Comparison of ENCODE assay signal across 26 cellular contexts in the genomic region with DNA sequence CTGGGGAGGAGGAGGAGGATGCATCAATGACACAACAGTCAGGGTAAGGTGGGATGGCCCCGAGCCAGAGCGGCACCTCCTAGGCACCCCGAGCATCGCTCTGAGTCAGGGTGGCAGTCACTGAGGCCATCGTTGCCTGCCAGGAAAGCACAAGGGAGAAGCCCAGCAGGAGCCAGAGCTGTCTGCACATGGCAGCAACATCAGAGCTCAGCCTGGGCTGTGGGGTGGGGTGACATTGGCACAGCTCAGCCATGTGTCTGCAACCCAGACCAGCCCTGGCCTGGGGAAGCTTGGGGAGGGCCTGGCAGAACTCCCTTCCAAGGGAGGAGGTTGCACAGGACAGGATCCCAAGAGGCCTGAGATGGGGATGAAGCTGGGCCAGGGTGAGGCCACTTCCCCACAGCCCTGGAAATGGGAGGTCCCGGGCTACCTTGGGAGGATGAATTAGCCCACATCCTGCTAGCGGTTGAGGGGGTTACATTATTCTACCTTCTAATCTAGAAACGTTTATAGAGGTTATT.
"Had no signal": no experiment of that assay in that cellular context is flagged by ENCODE, and none has a peak within 500 bp of the region (broad histone marks: within the 10 kb centered on the region; RNA-seq: fewer than 3 reads in every experiment).

No MANE protein-coding gene starts in this region.

- H3K4me1 ChIP-seq: ascending aorta, esophagus squamous epithelium, gastroesophageal sphincter, neural progenitor cell, thyroid gland had no signal

- H3K9me3 Mint-ChIP-seq: activated naive CD4-positive, alpha-beta T cell treated with anti-CD3 and anti-CD28 coated beads, Interleukin-2, amount 50 U/mL, for 72 hours; activated T-cell treated with anti-CD3 and anti-CD28 coated beads, Interleukin-2, amount 50 U/mL, for 24 hours; activated T-helper 17 cell treated with anti-CD3 and anti-CD28 coated beads, Interleukin-2, amount 50 U/mL, for 72 hours; memory B cell; T-helper 1 cell treated with Interleukin-12 subunit alpha and Interleukin-12 subunit beta and Interleukin-4 antibody, amounts not matched to agents 30 μg/mL and 1 μg/mL, for 36 hours had no signal

- H3K27ac Mint-ChIP-seq: activated CD4-positive, alpha-beta T cell treated with anti-CD3 and anti-CD28 coated beads for 36 hours; activated T-cell treated with anti-CD3 and anti-CD28 coated beads, Interleukin-2, amount 50 U/mL, for 24 hours; activated T-helper 17 cell treated with anti-CD3 and anti-CD28 coated beads, Interleukin-2, amount 50 U/mL, for 72 hours; effector memory CD8-positive, alpha-beta T cell; memory B cell; neural progenitor cell; progenitor cell of endocrine pancreas; T-helper 1 cell treated with Interleukin-12 subunit alpha and Interleukin-12 subunit beta and Interleukin-4 antibody, amounts not matched to agents 30 μg/mL and 1 μg/mL, for 36 hours; WTC11 had no signal

- H3K4me3 Mint-ChIP-seq: activated CD4-positive, alpha-beta T cell treated with anti-CD3 and anti-CD28 coated beads for 36 hours; activated T-cell treated with anti-CD3 and anti-CD28 coated beads, Interleukin-2, amount 50 U/mL, for 24 hours; activated T-helper 17 cell treated with anti-CD3 and anti-CD28 coated beads, Interleukin-2, amount 50 U/mL, for 72 hours; effector memory CD8-positive, alpha-beta T cell; memory B cell; neural progenitor cell; T-helper 1 cell treated with Interleukin-12 subunit alpha and Interleukin-12 subunit beta and Interleukin-4 antibody, amounts not matched to agents 30 μg/mL and 1 μg/mL, for 36 hours; WTC11 had no signal

- ATAC-seq: activated CD4-positive, alpha-beta T cell treated with anti-CD3 and anti-CD28 coated beads for 36 hours; activated naive CD4-positive, alpha-beta T cell treated with anti-CD3 and anti-CD28 coated beads, Interleukin-2, amount 50 U/mL, for 72 hours; activated T-helper 17 cell treated with anti-CD3 and anti-CD28 coated beads, Interleukin-2, amount 50 U/mL, for 72 hours; effector memory CD8-positive, alpha-beta T cell; gastroesophageal sphincter; stimulated activated naive CD8-positive, alpha-beta T cell treated with anti-CD3 and anti-CD28 coated beads, Interleukin-15, Interleukin-2, amounts not matched to agents 100 U/mL and 50 U/mL, for 24 hours; WTC11 had no signal

- H3K27ac ChIP-seq: ascending aorta, brain microvascular endothelial cell, dorsolateral prefrontal cortex, esophagus squamous epithelium, gastroesophageal sphincter, neural progenitor cell, spleen, thyroid gland had no signal

- H3K36me3 Mint-ChIP-seq: activated naive CD4-positive, alpha-beta T cell treated with anti-CD3 and anti-CD28 coated beads, Interleukin-2, amount 50 U/mL, for 72 hours; memory B cell; neural progenitor cell; WTC11 had no signal

- H3K4me3 ChIP-seq: ascending aorta, dorsolateral prefrontal cortex, esophagus squamous epithelium, gastroesophageal sphincter, neural progenitor cell, spleen, thyroid gland had no signal

- H2AFZ ChIP-seq: neural progenitor cell had no signal

- H3K9me3 ChIP-seq: ascending aorta, esophagus squamous epithelium, gastroesophageal sphincter, spleen, thyroid gland had no signal

- H3K4me1 Mint-ChIP-seq: activated CD4-positive, alpha-beta T cell treated with anti-CD3 and anti-CD28 coated beads for 36 hours; activated T-helper 17 cell treated with anti-CD3 and anti-CD28 coated beads, Interleukin-2, amount 50 U/mL, for 72 hours; memory B cell; neural progenitor cell had no signal

- H3K4me2 ChIP-seq: neural progenitor cell had no signal

- H3K27me3 ChIP-seq: ascending aorta, brain microvascular endothelial cell, esophagus squamous epithelium, gastroesophageal sphincter, neural progenitor cell, spleen, thyroid gland had no signal

- DNase-seq: activated CD4-positive, alpha-beta T cell treated with anti-CD3 and anti-CD28 coated beads for 36 hours; activated CD4-positive, alpha-beta T cell treated with anti-CD3 and anti-CD28 coated beads, Interleukin-2, amount 50 U/mL, for 4 hours; activated CD8-positive, alpha-beta memory T cell treated with anti-CD3 and anti-CD28 coated beads for 24 hours; activated CD8-positive, alpha-beta memory T cell treated with anti-CD3 and anti-CD28 coated beads, Interleukin-2, amount 50 U/mL, for 4 hours; activated T-cell treated with anti-CD3 and anti-CD28 coated beads, Interleukin-2, amount 50 U/mL, for 24 hours; brain microvascular endothelial cell; central memory CD4-positive, alpha-beta T cell; dorsolateral prefrontal cortex; effector memory CD8-positive, alpha-beta T cell; esophagus squamous epithelium; islet precursor cell; left cardiac atrium; spleen; stimulated activated CD4-positive, alpha-beta T cell treated with anti-CD3 and anti-CD28 coated beads, Interleukin-4, amount 100 ng/mL, for 1 hour; stimulated activated naive CD8-positive, alpha-beta T cell treated with anti-CD3 and anti-CD28 coated beads, Interleukin-15, Interleukin-2, amounts not matched to agents 100 U/mL and 50 U/mL, for 24 hours; T1000; thyroid gland had no signal

- H3K9ac ChIP-seq: neural progenitor cell had no signal

- H3K36me3 ChIP-seq: ascending aorta, brain microvascular endothelial cell, esophagus squamous epithelium, gastroesophageal sphincter, neural progenitor cell, spleen, thyroid gland had no signal
